Comparison of ENCODE assay signal across 8 cellular contexts in genomic region chr10:32005050-32005449, GRCh38. TPM values are rescaled to one million over a fixed set of nuclear protein-coding genes. Genes with fewer than 3 reads are reported as not detected.
DNase-seq lines count a peak whose midpoint lies in the region; ATAC-seq and TF ChIP-seq lines count a peak whose summit lies in the region.

No MANE protein-coding gene starts in this region.

- H3K4me3 Mint-ChIP-seq in CD14-positive monocyte (no peak overlapping the region), WTC11 (no peak overlapping the region), neural crest cell (peak overlapping the region; percentile 56)

- no peaks in the 10 kb centered on the region for H3K4me1 ChIP-seq in Loucy (ENCODE audit: insufficient read depth, low read length, poor library complexity, severe bottlenecking)

- no peaks in the 10 kb centered on the region for H4K20me1 ChIP-seq in Loucy (ENCODE audit: insufficient read depth, low read length, poor library complexity, severe bottlenecking)

- H3K79me2 ChIP-seq in Loucy (ENCODE audit: insufficient read depth, low read length) = no peaks in the 10 kb centered on the region

- H3K4me3 ChIP-seq in GM12875 (ENCODE audit: low read depth, low read length) (no peak overlapping the region), Loucy (ENCODE audit: low read length, poor library complexity, severe bottlenecking) (no peak overlapping the region)

- CTCF ChIA-PET in WTC11 (lab: Charles Lee) = interaction anchor here (1.2 to 4.7 kb wide), 9 partner anchors 21 to 262 kb away, joined by 3 to 25 read pairs (median 4); no protein-coding TSS in a partner anchor

- H3K36me3 ChIP-seq in Loucy (ENCODE audit: insufficient read depth, low read length) = peaks cover 26% of the 10 kb centered on the region; the same call in 1 of the 2 replicates

- no peak overlapping the region for H3K27ac Mint-ChIP-seq in CD14-positive monocyte
- H3K27ac Mint-ChIP-seq in WTC11 = peak overlapping the region; percentile 89
- H3K27ac Mint-ChIP-seq in neural crest cell (ENCODE audit: unreplicated experiment) = no peak overlapping the region

- intact Hi-C loops in CD14-positive monocyte (cut with micrococcal nuclease) = loop anchor here (5.0 to 10.0 kb wide), 3 partner anchors 78 to 140 kb away; partner anchors contain the start of gene ARHGAP12 (in 1 of the 2)

- no peaks in the 10 kb centered on the region for H3K27me3 ChIP-seq in Loucy (ENCODE audit: insufficient read depth, low read length, poor library complexity, severe bottlenecking)

- POLR2A ChIA-PET in WTC11 (lab: Charles Lee) = no interaction called here

- 0 out of 2 replicates have a peak, but pooled peaks cover 4% of the 10 kb centered on the region for H3F3A ChIP-seq in Loucy (ENCODE audit: low read depth)

- peak; percentile 77 for TF ChIP-seq CTCF in CD14-positive monocyte (IDR thresholded peaks at IDR 0.05)
- peak; percentile 54; the same call in 1 of the 2 replicates for TF ChIP-seq CTCF in GM12875 (IDR thresholded peaks at IDR 0.05; ENCODE audit: borderline replicate concordance, insufficient read depth, low read depth, low read length)
- TF ChIP-seq CTCF in Loucy (conservative IDR thresholded peaks at IDR 0.05; ENCODE audit: low read length) = peak; percentile 77
- TF ChIP-seq CTCF in WTC11 (IDR thresholded peaks at IDR 0.05) = no peak
- TF ChIP-seq CTCF in neural crest cell (conservative IDR thresholded peaks at IDR 0.05) = peak; percentile 68

- no peak overlapping the region for H3K9ac ChIP-seq in Loucy (ENCODE audit: low read depth, low read length, poor library complexity, severe bottlenecking)

- H3K36me3 Mint-ChIP-seq in CD14-positive monocyte (peaks cover 24 to 41% of the 10 kb centered on the region in 2 donors), WTC11 (peaks cover 16% of the 10 kb centered on the region), neural crest cell (ENCODE audit: low read depth) (peaks cover 10% of the 10 kb centered on the region)

- H3K9me3 Mint-ChIP-seq in CD14-positive monocyte = no peaks in the 10 kb centered on the region
- no peaks in the 10 kb centered on the region for H3K9me3 Mint-ChIP-seq in WTC11
- no peaks in the 10 kb centered on the region for H3K9me3 Mint-ChIP-seq in neural crest cell

- H3K4me1 Mint-ChIP-seq in CD14-positive monocyte (peaks cover 15% of the 10 kb centered on the region), WTC11 (peaks cover 46% of the 10 kb centered on the region), neural crest cell (peaks cover 42% of the 10 kb centered on the region)

- ATAC-seq in WTC11 = peak; percentile 44

- DNase-seq in CD14-positive monocyte (ENCODE audit: low spot score) = peak; percentile 49
- DNase-seq in WTC11 (ENCODE audit: low spot score) = peak; percentile 29
- DNase-seq in erythroblast (lab: John Stamatoyannopoulos, UW) = peak; percentile 57 to 63
- peak; percentile 29 for DNase-seq in neural crest cell (ENCODE audit: low read depth, low spot score)
- DNase-seq in T1000 (lab: John Stamatoyannopoulos, UW) = no peak
- DNase-seq in GOT3 (lab: John Stamatoyannopoulos, UW) = no peak

- no peak overlapping the region for H3K4me2 ChIP-seq in Loucy (ENCODE audit: low read depth, low read length, poor library complexity, severe bottlenecking)

- no peaks in the 10 kb centered on the region for H3K9me2 ChIP-seq in Loucy (replicated peaks; ENCODE audit: low read depth, low read length)

- H3K27me3 Mint-ChIP-seq in CD14-positive monocyte (ENCODE audit: low read depth in 3 of 3) = peaks cover 0 to 3% (median 0%) of the 10 kb centered on the region in 3 donors
- no peaks in the 10 kb centered on the region for H3K27me3 Mint-ChIP-seq in WTC11 (ENCODE audit: low read depth)
- no peaks in the 10 kb centered on the region for H3K27me3 Mint-ChIP-seq in neural crest cell (ENCODE audit: low read depth)

- no peak overlapping the region for H2AFZ ChIP-seq in Loucy (ENCODE audit: low read length)

- no peaks in the 10 kb centered on the region for H3K9me3 ChIP-seq in Loucy (ENCODE audit: insufficient read depth, low read depth, low read length)

- TF ChIP-seq POLR2A in erythroblast (IDR thresholded peaks at IDR 0.05; ENCODE audit: low read length) = no peak

TF ChIP-seq in WTC11, 78 proteins besides CTCF, POLR2A, EP300 and RAD21:
- no peak for TF ChIP-seq ZMAT4 (CRISPR knock-in tag; IDR thresholded peaks at IDR 0.05)
- 0 out of 2 replicates have a peak, but pooled peaks have one; percentile 30 for TF ChIP-seq SMAD3 (CRISPR knock-in tag; IDR thresholded peaks at IDR 0.05; ENCODE audit: borderline replicate concordance)
- TF ChIP-seq EMX1 (CRISPR knock-in tag; IDR thresholded peaks at IDR 0.05) = no peak; the same call in 1 of the 2 replicates
- TF ChIP-seq MXD4 (CRISPR knock-in tag; IDR thresholded peaks at IDR 0.05; ENCODE audit: borderline replicate concordance) = no peak

RNA-seq across cellular contexts. Expression of gene KIF5B, which starts 51.2 kb away (rescaled TPM):
- 10 to 100 TPM; 18.9 to 32.9 TPM for polyA plus RNA-seq in CD14-positive monocyte
- total RNA-seq in WTC11 (2021) (63.2 to 67.5 TPM (median 66.9 TPM) in 3 replicates), neural crest cell (94.9 and 95.4 TPM in 2 replicates)

Comparison
In these comparisons a context has a peak if more than half of its experiments do, and no peak if none do; other contexts are left out.
1. DNase-seq: peak in CD14-positive monocyte (single experiment), WTC11 (single experiment), erythroblast (2 of 2) and neural crest cell (single experiment); none in T1000 (single experiment) and GOT3 (single experiment).